In genomic region chr2:86613515-86613914, GRCh38 we compare ENCODE assay signal across 16 cellular contexts. TPM values are rescaled to one million over a fixed set of nuclear protein-coding genes. Genes with fewer than 3 reads are reported as not detected.
DNase-seq lines count a peak whose midpoint lies in the region; ATAC-seq and TF ChIP-seq lines count a peak whose summit lies in the region.
"Had no signal": no experiment of that assay in that cellular context is flagged by ENCODE, and none has a peak within 500 bp of the region (broad histone marks: within the 10 kb centered on the region; RNA-seq: fewer than 3 reads in every experiment).

No MANE protein-coding gene starts in this region.

- H3K4me1 ChIP-seq in right cardiac atrium (ENCODE audit: control insufficient read depth, insufficient read depth, low read length) = peaks cover 4% of the 10 kb centered on the region
- no peaks in the 10 kb centered on the region for H3K4me1 ChIP-seq in thymus (ENCODE audit: control insufficient read depth, insufficient read depth, low read length)

- DNase-seq in activated CD8-positive, alpha-beta T cell treated with anti-CD3 and anti-CD28 coated beads for 36 hours = peak; percentile 31
- no peak for DNase-seq in activated CD8-positive, alpha-beta T cell treated with anti-CD3 and anti-CD28 coated beads, Interleukin-2, amount 10 ng/mL, durations not matched to agents 7 days and 5 days
- no peak for DNase-seq in left ventricle myocardium superior
- no peak for DNase-seq in right cardiac atrium
- no peak for DNase-seq in T-helper 17 cell
- DNase-seq in LoVo (ENCODE audit: low spot score) = no peak
- DNase-seq: C1 segment of cervical spinal cord; CD4-positive, alpha-beta memory T cell; COR-L47; DMS153; DMS79 treated with DMSO at 0.1 percent for 48 hours; EL; H7 had no signal

- no peaks in the 10 kb centered on the region for H3K27me3 Mint-ChIP-seq in activated CD8-positive, alpha-beta T cell treated with anti-CD3 and anti-CD28 coated beads for 36 hours
- no peaks in the 10 kb centered on the region for H3K27me3 Mint-ChIP-seq in activated CD8-positive, alpha-beta T cell treated with anti-CD3 and anti-CD28 coated beads, Interleukin-2, amount 10 ng/mL, durations not matched to agents 7 days and 5 days (ENCODE audit: low read depth)
- H3K27me3 Mint-ChIP-seq in T-helper 17 cell = no peaks in the 10 kb centered on the region
- H3K27me3 Mint-ChIP-seq: B cell; CD4-positive, alpha-beta memory T cell had no signal

- POLR2A ChIA-PET in activated CD8-positive, alpha-beta T cell treated with anti-CD3 and anti-CD28 coated beads for 36 hours (lab: Charles Lee) = no interaction called here
- POLR2A ChIA-PET in activated CD8-positive, alpha-beta T cell treated with anti-CD3 and anti-CD28 coated beads, Interleukin-2, amount 10 ng/mL, durations not matched to agents 7 days and 5 days (lab: Charles Lee) = no interaction called here

- peak; percentile 74 for ATAC-seq in activated CD8-positive, alpha-beta T cell treated with anti-CD3 and anti-CD28 coated beads for 36 hours
- ATAC-seq in activated CD8-positive, alpha-beta T cell treated with anti-CD3 and anti-CD28 coated beads, Interleukin-2, amount 10 ng/mL, durations not matched to agents 7 days and 5 days = no peak
- ATAC-seq in left ventricle myocardium superior (peak; percentile 45), right cardiac atrium (no peak), T-helper 17 cell (no peak)
- ATAC-seq: GM23338 had no signal

- peaks cover 43% of the 10 kb centered on the region for H3K4me1 Mint-ChIP-seq in activated CD8-positive, alpha-beta T cell treated with anti-CD3 and anti-CD28 coated beads for 36 hours (ENCODE audit: low read depth)
- H3K4me1 Mint-ChIP-seq in activated CD8-positive, alpha-beta T cell treated with anti-CD3 and anti-CD28 coated beads, Interleukin-2, amount 10 ng/mL, durations not matched to agents 7 days and 5 days (ENCODE audit: low read depth) = peaks cover 20% of the 10 kb centered on the region
- H3K4me1 Mint-ChIP-seq in T-helper 17 cell = peaks cover 16% of the 10 kb centered on the region
- H3K4me1 Mint-ChIP-seq: GM23338 had no signal

- peaks cover 44% of the 10 kb centered on the region for H3K36me3 Mint-ChIP-seq in activated CD8-positive, alpha-beta T cell treated with anti-CD3 and anti-CD28 coated beads for 36 hours (ENCODE audit: low read depth)
- peaks cover 60% of the 10 kb centered on the region for H3K36me3 Mint-ChIP-seq in activated CD8-positive, alpha-beta T cell treated with anti-CD3 and anti-CD28 coated beads, Interleukin-2, amount 10 ng/mL, durations not matched to agents 7 days and 5 days (ENCODE audit: low read depth)
- H3K36me3 Mint-ChIP-seq in T-helper 17 cell (ENCODE audit: low read depth) = peaks cover 19% of the 10 kb centered on the region

- CTCF ChIA-PET in activated CD8-positive, alpha-beta T cell treated with anti-CD3 and anti-CD28 coated beads for 36 hours (lab: Charles Lee) = no interaction called here
- CTCF ChIA-PET in activated CD8-positive, alpha-beta T cell treated with anti-CD3 and anti-CD28 coated beads, Interleukin-2, amount 10 ng/mL, durations not matched to agents 7 days and 5 days (lab: Charles Lee) = no interaction called here

- H3K9me3 Mint-ChIP-seq in activated CD8-positive, alpha-beta T cell treated with anti-CD3 and anti-CD28 coated beads for 36 hours = no peaks in the 10 kb centered on the region
- no peaks in the 10 kb centered on the region for H3K9me3 Mint-ChIP-seq in activated CD8-positive, alpha-beta T cell treated with anti-CD3 and anti-CD28 coated beads, Interleukin-2, amount 10 ng/mL, durations not matched to agents 7 days and 5 days (ENCODE audit: insufficient read depth)
- H3K9me3 Mint-ChIP-seq: CD4-positive, alpha-beta memory T cell; GM23338 had no signal

- H3K27ac Mint-ChIP-seq in activated CD8-positive, alpha-beta T cell treated with anti-CD3 and anti-CD28 coated beads for 36 hours = no peak overlapping the region
- H3K27ac Mint-ChIP-seq in activated CD8-positive, alpha-beta T cell treated with anti-CD3 and anti-CD28 coated beads, Interleukin-2, amount 10 ng/mL, durations not matched to agents 7 days and 5 days = no peak overlapping the region
- H3K27ac Mint-ChIP-seq in T-helper 17 cell = peak overlapping the region; percentile 79
- H3K27ac Mint-ChIP-seq: B cell, GM23338 had no signal

- intact Hi-C loops in activated CD8-positive, alpha-beta T cell treated with anti-CD3 and anti-CD28 coated beads for 36 hours (cut with micrococcal nuclease) = no loop called here
- intact Hi-C loops in left ventricle myocardium superior (cut with micrococcal nuclease) = no loop called here
- intact Hi-C loops in right cardiac atrium (cut with DNase I) = no loop called here

- TF ChIP-seq CTCF in activated CD8-positive, alpha-beta T cell treated with anti-CD3 and anti-CD28 coated beads for 36 hours (IDR thresholded peaks at IDR 0.05) = no peak

- peaks cover 19% of the 10 kb centered on the region for H3K36me3 ChIP-seq in thymus (ENCODE audit: control insufficient read depth, insufficient read depth)

- WGBS in right cardiac atrium = 56% methylated on average over 4 of the region's 4 CpGs
- WGBS in thymus = 93% methylated on average over 4 of the region's 4 CpGs

- H3K27ac ChIP-seq in right cardiac atrium (ENCODE audit: low read length) = no peak overlapping the region
- peak overlapping the region; percentile 27 for H3K27ac ChIP-seq in thymus (ENCODE audit: low read depth)

- no peaks in the 10 kb centered on the region for H3K9me3 ChIP-seq in right cardiac atrium (ENCODE audit: control insufficient read depth, low read length)
- H3K9me3 ChIP-seq in T-helper 17 cell (ENCODE audit: control insufficient read depth, low read length, poor library complexity, severe bottlenecking) = no peaks in the 10 kb centered on the region
- no peaks in the 10 kb centered on the region for H3K9me3 ChIP-seq in thymus (ENCODE audit: control insufficient read depth)

- no peak overlapping the region for H3K4me3 Mint-ChIP-seq in activated CD8-positive, alpha-beta T cell treated with anti-CD3 and anti-CD28 coated beads for 36 hours
- H3K4me3 Mint-ChIP-seq in activated CD8-positive, alpha-beta T cell treated with anti-CD3 and anti-CD28 coated beads, Interleukin-2, amount 10 ng/mL, durations not matched to agents 7 days and 5 days = no peak overlapping the region
- H3K4me3 Mint-ChIP-seq in T-helper 17 cell = no peak overlapping the region
- H3K4me3 Mint-ChIP-seq: B cell; CD4-positive, alpha-beta memory T cell; GM23338 had no signal

- H3K27me3 ChIP-seq in right cardiac atrium (ENCODE audit: control insufficient read depth, insufficient read depth) (no peaks in the 10 kb centered on the region), thymus (ENCODE audit: control insufficient read depth, insufficient read depth) (no peaks in the 10 kb centered on the region)

- H3K4me3 ChIP-seq in right cardiac atrium (ENCODE audit: low read length) = no peak overlapping the region
- H3K4me3 ChIP-seq in thymus (ENCODE audit: low read length) = no peak overlapping the region
- H3K4me3 ChIP-seq: GM23338 had no signal

RNA-seq across cellular contexts. Expression of gene RNF103, which starts 10.2 kb away (rescaled TPM):
- total RNA-seq in activated CD8-positive, alpha-beta T cell treated with anti-CD3 and anti-CD28 coated beads for 36 hours = 10 to 100 TPM; 10.3 to 10.8 TPM
- total RNA-seq in activated CD8-positive, alpha-beta T cell treated with anti-CD3 and anti-CD28 coated beads, Interleukin-2, amount 10 ng/mL, durations not matched to agents 7 days and 5 days = 1 to 10 TPM; 8.7 to 9.9 TPM
- 53.9 TPM for total RNA-seq in left ventricle myocardium superior
- total RNA-seq in right cardiac atrium = 10 to 100 TPM; 37.1 to 46.2 (median 43.5) TPM
- 39.3 TPM for polyA plus RNA-seq in right cardiac atrium
- 10 to 100 TPM; 57.2 to 58.7 TPM for total RNA-seq in T-helper 17 cell
- polyA plus RNA-seq in thymus = 22.0 TPM

RNA-seq across cellular contexts. Expression of gene CHMP3, which starts 50.3 kb away (rescaled TPM):
- total RNA-seq in activated CD8-positive, alpha-beta T cell treated with anti-CD3 and anti-CD28 coated beads for 36 hours = 10 to 100 TPM; 30.1 to 31.6 TPM
- 10 to 100 TPM; 38.4 to 39.9 TPM for total RNA-seq in activated CD8-positive, alpha-beta T cell treated with anti-CD3 and anti-CD28 coated beads, Interleukin-2, amount 10 ng/mL, durations not matched to agents 7 days and 5 days
- 184 TPM for total RNA-seq in left ventricle myocardium superior
- total RNA-seq in right cardiac atrium = 100 to 1,000 TPM; 144 to 164 (median 155) TPM
- polyA plus RNA-seq in right cardiac atrium = 89.7 TPM
- 10 to 100 TPM; 53.9 to 70.2 TPM for total RNA-seq in T-helper 17 cell
- 53.9 TPM for polyA plus RNA-seq in thymus

Comparison
In these comparisons a context has a peak if more than half of its experiments do, and no peak if none do; other contexts are left out.
1. ATAC-seq: peak in activated CD8-positive, alpha-beta T cell treated with anti-CD3 and anti-CD28 coated beads for 36 hours (single experiment) and left ventricle myocardium superior (single experiment); none in activated CD8-positive, alpha-beta T cell treated with anti-CD3 and anti-CD28 coated beads, Interleukin-2, amount 10 ng/mL, durations not matched to agents 7 days and 5 days (single experiment), right cardiac atrium (0 of 2) and T-helper 17 cell (single experiment).